In genomic region chr16:16938009-16938408, GRCh38 we compare ENCODE assay signal across 21 cellular contexts.
DNase-seq lines count a peak whose midpoint lies in the region; ATAC-seq and TF ChIP-seq lines count a peak whose summit lies in the region.
"Had no signal": no experiment of that assay in that cellular context is flagged by ENCODE, and none has a peak within 500 bp of the region (broad histone marks: within the 10 kb centered on the region; RNA-seq: fewer than 3 reads in every experiment).

No MANE protein-coding gene starts in this region.

- H3K4me1 Mint-ChIP-seq in endodermal cell, result peaks cover 52% of the 10 kb centered on the region

- peak overlapping the region; percentile 31 for H3K27ac Mint-ChIP-seq in endodermal cell
- H3K27ac Mint-ChIP-seq: CD14-positive monocyte; CD4-positive, alpha-beta memory T cell had no signal

- CTCF ChIA-PET in SK-N-SH (lab: Yijun Ruan, JAX), result no interaction called here

- no peak overlapping the region for H3K9ac ChIP-seq in SK-N-SH
- no peak overlapping the region for H3K9ac ChIP-seq in endodermal cell (ENCODE audit: extremely low read depth, low read length, poor library complexity, severe bottlenecking)
- H3K9ac ChIP-seq: BLaER1 treated with 17β-estradiol and CSF1 and Interleukin-3, amounts not matched to agents 10 nM and 100 nM had no signal

- no peaks in the 10 kb centered on the region for H3K36me3 Mint-ChIP-seq in endodermal cell (ENCODE audit: low read depth)
- H3K36me3 Mint-ChIP-seq: CD14-positive monocyte; CD4-positive, alpha-beta memory T cell had no signal

- H3F3A ChIP-seq in SK-N-SH (replicated peaks; ENCODE audit: insufficient read depth), result no peaks in the 10 kb centered on the region

- POLR2A ChIA-PET in SK-N-SH (lab: Yijun Ruan, JAX), result no interaction called here

- H3K27me3 Mint-ChIP-seq in endodermal cell (ENCODE audit: insufficient read depth), result no peaks in the 10 kb centered on the region

- no peak; the same call in 1 of the 2 replicates for TF ChIP-seq RAD21 in SK-N-SH (IDR thresholded peaks at IDR 0.05; ENCODE audit: low read length)

- H3K27ac ChIP-seq in SK-N-SH (ENCODE audit: low read depth in 2 of 2, low read length in 1 of 2) (no peak overlapping the region), endodermal cell (ENCODE audit: low read depth, low read length) (no peak overlapping the region), sigmoid colon (no peak overlapping the region)
- H3K27ac ChIP-seq: A549; BLaER1 treated with 17β-estradiol and CSF1 and Interleukin-3, amounts not matched to agents 10 nM and 100 nM had no signal

- TF ChIP-seq EP300 in SK-N-SH (IDR thresholded peaks at IDR 0.05; ENCODE audit: borderline replicate concordance in 1 of 2, low read depth in 1 of 2, low read length in 1 of 2) (0 out of 4 replicates have a peak, but pooled peaks of 1 of the 2 experiments have one; percentile 41), sigmoid colon (IDR thresholded peaks at IDR 0.05) (no peak)

- H3K9me3 Mint-ChIP-seq in endodermal cell, result peaks cover 2% of the 10 kb centered on the region

- DNase-seq in SK-N-SH, result peak; percentile 36
- peak; percentile 56 for DNase-seq in NCI-H82 treated with DMSO at 0.1 percent for 48 hours (lab: John Stamatoyannopoulos, UW; ENCODE audit: unreplicated experiment)
- DNase-seq in endodermal cell, result peak; percentile 59
- DNase-seq in activated T-cell treated with anti-CD3 and anti-CD28 coated beads, Interleukin-2, amount 50 U/mL, for 48 hours, result no peak
- no peak for DNase-seq in CD1c-positive myeloid dendritic cell (ENCODE audit: extremely low spot score)
- no peak for DNase-seq in sigmoid colon
- DNase-seq: 8988T; ACHN; AML-193; BE2C; Caco-2; CD4-positive, alpha-beta memory T cell; DMS153; DND-41; GOT3; HCEC 1CT had no signal

- no peak overlapping the region for H3K4me3 ChIP-seq in SK-N-SH (ENCODE audit: low read depth in 2 of 2, low read length in 1 of 2)
- H3K4me3 ChIP-seq in endodermal cell (ENCODE audit: low read length), result peak overlapping the region; percentile 36
- H3K4me3 ChIP-seq in sigmoid colon, result no peak overlapping the region
- H3K4me3 ChIP-seq: A549; BLaER1 treated with 17β-estradiol and CSF1 and Interleukin-3, amounts not matched to agents 10 nM and 100 nM; GM12878 had no signal

- no peaks in the 10 kb centered on the region for H3K79me2 ChIP-seq in SK-N-SH (ENCODE audit: insufficient read depth)

- 38% methylated on average over 4 of the region's 4 CpGs for WGBS in SK-N-SH (ENCODE audit: low lambda C conversion rate)
- 34 to 48% methylated on average over 4 of the region's 4 CpGs for WGBS in endodermal cell (ENCODE audit: insufficient coverage in 1 of 2, insufficient read length in 1 of 2), 2 experiments
- 60 to 70% methylated on average over 4 of the region's 4 CpGs for WGBS in sigmoid colon, 2 donors

- H4K20me1 ChIP-seq in SK-N-SH (ENCODE audit: insufficient read depth), result no peaks in the 10 kb centered on the region
- H4K20me1 ChIP-seq: BLaER1 treated with 17β-estradiol and CSF1 and Interleukin-3, amounts not matched to agents 10 nM and 100 nM had no signal

- TF ChIP-seq CTCF in SK-N-SH (IDR thresholded peaks at IDR 0.05) (no peak), endodermal cell (conservative IDR thresholded peaks at IDR 0.05) (no peak), sigmoid colon (IDR thresholded peaks at IDR 0.05) (no peak)

- no peaks in the 10 kb centered on the region for H3K9me2 ChIP-seq in SK-N-SH

- H3K36me3 ChIP-seq in SK-N-SH (replicated peaks in 1 of 2; ENCODE audit: control insufficient read depth in 1 of 2, insufficient read depth in 2 of 2, low read length in 1 of 2) (no peaks in the 10 kb centered on the region), endodermal cell (ENCODE audit: control insufficient read depth, insufficient read depth, low read length) (no peaks in the 10 kb centered on the region), sigmoid colon (no peaks in the 10 kb centered on the region)
- H3K36me3 ChIP-seq: BE2C; BLaER1 treated with 17β-estradiol and CSF1 and Interleukin-3, amounts not matched to agents 10 nM and 100 nM had no signal

- H3K9me3 ChIP-seq in SK-N-SH (no peaks in the 10 kb centered on the region), endodermal cell (ENCODE audit: control insufficient read depth, low read length) (no peaks in the 10 kb centered on the region), sigmoid colon (no peaks in the 10 kb centered on the region)
- H3K9me3 ChIP-seq: A549, BE2C had no signal

- H3K27me3 ChIP-seq in SK-N-SH (ENCODE audit: insufficient read depth) (no peaks in the 10 kb centered on the region), endodermal cell (ENCODE audit: control insufficient read depth, insufficient read depth, low read length, poor library complexity, severe bottlenecking) (no peaks in the 10 kb centered on the region), sigmoid colon (peaks cover 0 to 11% (median 0%) of the 10 kb centered on the region in 3 donors)
- H3K27me3 ChIP-seq: BLaER1 treated with 17β-estradiol and CSF1 and Interleukin-3, amounts not matched to agents 10 nM and 100 nM had no signal

- peaks cover 0 to 5% of the 10 kb centered on the region in 2 experiments; a peak in 2 of 4 replicates for H3K4me1 ChIP-seq in SK-N-SH (ENCODE audit: control insufficient read depth in 1 of 2, insufficient read depth in 2 of 2, low read depth in 1 of 2, low read length in 1 of 2)
- peaks cover 21% of the 10 kb centered on the region for H3K4me1 ChIP-seq in endodermal cell (ENCODE audit: control insufficient read depth, insufficient read depth, low read length)
- H3K4me1 ChIP-seq in sigmoid colon, result no peaks in the 10 kb centered on the region
- H3K4me1 ChIP-seq: A549; BE2C; BLaER1 treated with 17β-estradiol and CSF1 and Interleukin-3, amounts not matched to agents 10 nM and 100 nM had no signal

- TF ChIP-seq POLR2A in sigmoid colon (IDR thresholded peaks at IDR 0.05), result no peak

- ATAC-seq in SK-N-SH treated with all-trans-retinoic acid at 6 μM for 48 hours, result no peak
- ATAC-seq: A549, GM12878 had no signal

- H3K4me3 Mint-ChIP-seq in endodermal cell, result no peak overlapping the region
- H3K4me3 Mint-ChIP-seq: CD14-positive monocyte; CD4-positive, alpha-beta memory T cell had no signal

- no peak overlapping the region for H3K4me2 ChIP-seq in SK-N-SH
- H3K4me2 ChIP-seq: A549; BLaER1 treated with 17β-estradiol and CSF1 and Interleukin-3, amounts not matched to agents 10 nM and 100 nM had no signal

- no peak overlapping the region for H2AFZ ChIP-seq in SK-N-SH (ENCODE audit: low read depth)

- intact Hi-C loops in sigmoid colon (cut with DNase I), result no loop called here

TF ChIP-seq in SK-N-SH, 30 proteins besides CTCF, POLR2A, EP300 and RAD21:
- TF ChIP-seq GATA2 (CRISPR knock-in tag; IDR thresholded peaks at IDR 0.05) (peak; percentile 55), REST (IDR thresholded peaks at IDR 0.05; ENCODE audit: low read depth, low read length) (no peak)
TF ChIP-seq in SK-N-SH: peak in this region for 1.

TF ChIP-seq in SK-N-SH treated with all-trans-retinoic acid at 6 μM for 48 hours, 23 proteins besides CTCF, POLR2A, EP300 and RAD21:
- TF ChIP-seq RARB (CRISPR knock-in tag; IDR thresholded peaks at IDR 0.05) (no peak), GLIS3 (CRISPR knock-in tag; IDR thresholded peaks at IDR 0.05) (no peak), ISL1 (CRISPR knock-in tag; IDR thresholded peaks at IDR 0.05) (no peak), ZFP30 (CRISPR knock-in tag; IDR thresholded peaks at IDR 0.05) (no peak), ZNF565 (CRISPR knock-in tag; conservative IDR thresholded peaks at IDR 0.05; ENCODE audit: low read depth) (no peak), ZC3H10 (CRISPR knock-in tag; IDR thresholded peaks at IDR 0.05) (no peak), ZFP3 (CRISPR knock-in tag; IDR thresholded peaks at IDR 0.05) (no peak), POU6F1 (CRISPR knock-in tag; IDR thresholded peaks at IDR 0.05; ENCODE audit: borderline replicate concordance, low read depth) (no peak), ESRRG (CRISPR knock-in tag; IDR thresholded peaks at IDR 0.05) (no peak), OSR1 (CRISPR knock-in tag; IDR thresholded peaks at IDR 0.05) (no peak), BACH2 (CRISPR knock-in tag; IDR thresholded peaks at IDR 0.05; ENCODE audit: borderline replicate concordance) (no peak), SNAI2 (CRISPR knock-in tag; IDR thresholded peaks at IDR 0.05) (no peak), TSHZ2 (CRISPR knock-in tag; IDR thresholded peaks at IDR 0.05) (no peak), CSDC2 (CRISPR knock-in tag; IDR thresholded peaks at IDR 0.05) (no peak)

Comparison
In these comparisons a context has a peak if more than half of its experiments do, and no peak if none do; other contexts are left out.
1. DNase-seq: peak in SK-N-SH (single experiment), NCI-H82 treated with DMSO at 0.1 percent for 48 hours (single experiment) and endodermal cell (single experiment); none in activated T-cell treated with anti-CD3 and anti-CD28 coated beads, Interleukin-2, amount 50 U/mL, for 48 hours (0 of 2), CD1c-positive myeloid dendritic cell (single experiment) and sigmoid colon (single experiment).